ENCODE assay signal across 20 cellular contexts in genomic region chr17:3685174-3685812, GRCh38. TPM values are rescaled to one million over a fixed set of nuclear protein-coding genes. Genes with fewer than 3 reads are reported as not detected.
"Had no signal": no experiment of that assay in that cellular context is flagged by ENCODE, and none has a peak within 500 bp of the region (broad histone marks: within the 10 kb centered on the region; RNA-seq: fewer than 3 reads in every experiment).

No MANE protein-coding gene starts in this region.

- H3K27ac ChIP-seq: body of pancreas, pancreas, stomach, thoracic aorta, uterus had no signal

- H3K36me3 ChIP-seq: pancreas, thoracic aorta, uterus had no signal

- H3K9me3 ChIP-seq: body of pancreas, pancreas, stomach, thoracic aorta, uterus had no signal

- H3K4me1 ChIP-seq: body of pancreas, pancreas, uterus had no signal

- FAIRE-seq: pancreas, TTC549 had no signal

- H3K4me1 Mint-ChIP-seq: neural crest cell had no signal

- H3K4me3 Mint-ChIP-seq: activated naive CD4-positive, alpha-beta T cell treated with anti-CD3 and anti-CD28 coated beads, Interleukin-2, amount 50 U/mL, for 24 hours; dendritic cell treated with granulocyte-macrophage colony-stimulating factor and Interleukin-4, amounts not matched to agents 40 ng/mL and 50 ng/mL, for 4 days; effector memory CD8-positive, alpha-beta T cell; neural crest cell had no signal

- H3K9me3 Mint-ChIP-seq: activated naive CD4-positive, alpha-beta T cell treated with anti-CD3 and anti-CD28 coated beads, Interleukin-2, amount 50 U/mL, for 24 hours; dendritic cell treated with granulocyte-macrophage colony-stimulating factor and Interleukin-4, amounts not matched to agents 40 ng/mL and 50 ng/mL, for 4 days; effector memory CD8-positive, alpha-beta T cell; neural crest cell had no signal

- H3K27ac Mint-ChIP-seq: activated naive CD4-positive, alpha-beta T cell treated with anti-CD3 and anti-CD28 coated beads, Interleukin-2, amount 50 U/mL, for 24 hours; dendritic cell treated with granulocyte-macrophage colony-stimulating factor and Interleukin-4, amounts not matched to agents 40 ng/mL and 50 ng/mL, for 4 days; effector memory CD8-positive, alpha-beta T cell had no signal

- ATAC-seq: body of pancreas; effector memory CD8-positive, alpha-beta T cell; left cardiac atrium; pancreas had no signal

- DNase-seq: activated CD4-positive, alpha-beta T cell treated with anti-CD3 and anti-CD28 coated beads, Interleukin-2, amount 50 U/mL, for 1 hour; activated CD4-positive, CD25-positive, alpha-beta regulatory T cell; activated effector memory CD4-positive, alpha-beta T cell treated with Interleukin-2 at 50 U/mL for 16 hours; activated T-cell treated with anti-CD3 and anti-CD28 coated beads, Interleukin-2, amount 50 U/mL, for 1 hour; body of pancreas; cerebellar nuclear complex; effector memory CD8-positive, alpha-beta T cell; erythroblast; left cardiac atrium; pancreas; stimulated activated CD4-positive, alpha-beta T cell treated with anti-CD3 and anti-CD28 coated beads, Interleukin-15, amount 100 ng/mL, for 24 hours; stimulated activated CD4-positive, alpha-beta T cell treated with anti-CD3 and anti-CD28 coated beads, Interleukin-4, amount 100 ng/mL, for 24 hours; stomach; T-helper 2 cell; uterus had no signal

- H3K27me3 Mint-ChIP-seq: activated naive CD4-positive, alpha-beta T cell treated with anti-CD3 and anti-CD28 coated beads, Interleukin-2, amount 50 U/mL, for 24 hours; effector memory CD8-positive, alpha-beta T cell had no signal

- H3K27me3 ChIP-seq: pancreas, uterus had no signal

- H3K4me3 ChIP-seq: body of pancreas, pancreas, stomach, thoracic aorta, uterus had no signal

RNA-seq across cellular contexts. Expression of gene HASPIN, which starts 38.4 kb away (rescaled TPM):
- total RNA-seq: body of pancreas had no signal
- polyA plus RNA-seq: pancreas had no signal
